10 cellular contexts compared by ENCODE assay signal in the genomic region with DNA sequence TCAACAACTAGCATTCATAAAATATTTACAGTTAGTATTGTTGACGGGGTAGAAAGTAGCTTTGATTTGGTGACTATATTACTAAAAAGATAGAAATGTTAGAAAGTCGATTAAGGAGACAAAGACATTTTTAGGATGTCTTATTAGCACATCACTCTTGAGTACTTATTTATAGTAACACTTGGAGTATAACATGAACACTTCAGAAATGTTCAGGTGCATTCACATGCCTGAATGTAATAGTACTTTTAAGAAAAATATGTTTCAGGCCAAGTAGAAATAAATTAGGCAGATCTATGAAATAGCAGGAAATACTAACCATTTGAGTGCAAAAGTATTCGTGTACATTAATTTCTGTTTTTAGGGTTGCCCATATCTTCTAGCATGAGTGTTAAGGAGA.
"Had no signal": no experiment of that assay in that cellular context is flagged by ENCODE, and none has a peak within 500 bp of the region (broad histone marks: within the 10 kb centered on the region; RNA-seq: fewer than 3 reads in every experiment).

No MANE protein-coding gene starts in this region.

- H3K36me3 Mint-ChIP-seq: immature natural killer cell had no signal

- ATAC-seq: naive thymus-derived CD4-positive, alpha-beta T cell; sciatic nerve had no signal

- H3K27me3 Mint-ChIP-seq: naive thymus-derived CD4-positive, alpha-beta T cell had no signal

- H3K27ac Mint-ChIP-seq: nephron progenitor cell had no signal

- H3K4me3 ChIP-seq: esophagus muscularis mucosa had no signal

- H3K9me3 ChIP-seq: esophagus muscularis mucosa had no signal

- H3K36me3 ChIP-seq: esophagus muscularis mucosa had no signal

- H3K4me3 Mint-ChIP-seq: immature natural killer cell; naive thymus-derived CD4-positive, alpha-beta T cell; nephron progenitor cell had no signal

- H3K9me3 Mint-ChIP-seq: immature natural killer cell had no signal

- H3K27ac ChIP-seq: epithelial cell of prostate had no signal

- DNase-seq: effector memory CD4-positive, alpha-beta T cell; immature natural killer cell; naive thymus-derived CD4-positive, alpha-beta T cell; nephron progenitor cell; small intestine; stimulated activated CD4-positive, alpha-beta T cell treated with anti-CD3 and anti-CD28 coated beads, Interleukin-12 subunit alpha, Interleukin-12 subunit beta, amount 100 ng/mL, for 4 hours; stimulated activated naive CD4-positive, alpha-beta T cell treated with Interleukin-2 at 50 U/mL for 16 hours had no signal

- H3K27me3 ChIP-seq: esophagus muscularis mucosa had no signal
